29 cellular contexts compared by ENCODE assay signal in genomic region chr2:21461754-21462153, GRCh38.
"Had no signal": no experiment of that assay in that cellular context is flagged by ENCODE, and none has a peak within 500 bp of the region (broad histone marks: within the 10 kb centered on the region; RNA-seq: fewer than 3 reads in every experiment).

No MANE protein-coding gene starts in this region.

- H3K36me3 ChIP-seq: adrenal gland, breast epithelium had no signal

- H3K27me3 ChIP-seq: adrenal gland, breast epithelium had no signal

- ATAC-seq: activated CD4-positive, alpha-beta T cell treated with anti-CD3 and anti-CD28 coated beads for 36 hours; activated T-helper 17 cell treated with anti-CD3 and anti-CD28 coated beads, Interleukin-2, amount 50 U/mL, for 72 hours; Panc1; Right ventricle myocardium inferior; T-cell had no signal

- H3K27ac ChIP-seq: adrenal gland, breast epithelium, coronary artery, SK-N-MC, VCaP had no signal

- DNase-seq: activated CD4-positive, alpha-beta memory T cell treated with anti-CD3 and anti-CD28 coated beads, Interleukin-2, amount 10 ng/mL, durations not matched to agents 7 days and 5 days; activated CD4-positive, alpha-beta T cell treated with anti-CD3 and anti-CD28 coated beads for 36 hours; activated CD4-positive, alpha-beta T cell treated with anti-CD3 and anti-CD28 coated beads, Interleukin-2, amount 50 U/mL, for 1 hour; activated CD4-positive, CD25-positive, alpha-beta regulatory T cell; activated naive CD4-positive, alpha-beta T cell treated with anti-CD3 and anti-CD28 coated beads, Interleukin-2, amount 50 U/mL, for 16 hours; activated naive CD8-positive, alpha-beta T cell treated with anti-CD3 and anti-CD28 coated beads, Interleukin-2, amount 10 ng/mL, durations not matched to agents 7 days and 5 days; activated T-cell treated with anti-CD3 and anti-CD28 coated beads for 4 hours; activated T-cell treated with anti-CD3 and anti-CD28 coated beads, Interleukin-2, amount 50 U/mL, for 48 hours; adrenal gland; anterior cingulate cortex; caudate nucleus; Karpas-422; MM.1S; NCI-H1436; NCI-H1694 treated with DMSO at 0.1 percent for 48 hours; NCI-H2029 treated with DMSO at 0.1 percent for 48 hours; NCI-H510A; OCI-M1; RPMI8226; T-cell; T-helper 2 cell; T1000 had no signal

- H3K9me3 ChIP-seq: adrenal gland had no signal

- H3K4me1 ChIP-seq: adrenal gland, breast epithelium had no signal

- H3K4me3 ChIP-seq: adrenal gland, breast epithelium, coronary artery, SK-N-MC had no signal
